ENCODE assay signal across 17 cellular contexts in the genomic region with DNA sequence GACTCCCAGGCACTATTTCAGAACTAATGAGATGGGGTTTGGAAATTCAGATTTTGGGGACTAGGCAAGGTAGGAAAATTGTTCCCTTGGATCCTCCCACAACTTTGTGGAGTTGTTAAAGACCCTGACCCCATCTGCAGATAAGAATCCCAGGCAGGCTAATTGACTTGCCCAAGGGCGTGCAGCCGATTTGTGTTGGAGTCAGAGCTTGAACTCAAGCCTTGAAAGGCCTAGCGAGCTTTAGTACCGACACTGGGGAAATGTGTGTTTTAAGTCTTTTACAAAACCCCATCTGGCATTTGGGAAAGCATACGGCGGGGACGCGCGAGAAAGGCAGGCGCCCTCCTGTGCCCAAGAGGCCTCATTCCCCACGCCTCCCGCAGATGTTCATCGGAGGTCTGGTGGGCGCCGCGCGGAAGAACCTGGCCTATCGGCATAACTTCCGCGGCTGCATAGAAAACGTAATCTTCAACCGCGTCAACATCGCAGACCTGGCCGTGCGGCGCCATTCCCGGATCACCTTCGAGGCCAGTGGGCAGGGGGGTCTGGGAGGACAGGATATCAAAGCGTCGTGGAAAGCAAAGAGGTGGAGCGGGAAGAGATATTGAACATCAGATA. TPM values are rescaled to one million over a fixed set of nuclear protein-coding genes. Genes with fewer than 3 reads are reported as not detected.
DNase-seq lines count a peak whose midpoint lies in the region; ATAC-seq, FAIRE-seq and TF ChIP-seq lines count a peak whose summit lies in the region.
"Had no signal": no experiment of that assay in that cellular context is flagged by ENCODE, and none has a peak within 500 bp of the region (broad histone marks: within the 10 kb centered on the region; RNA-seq: fewer than 3 reads in every experiment).

No MANE protein-coding gene starts in this region.

- H2BK20ac ChIP-seq in H9 (ENCODE audit: low read depth, low read length, poor library complexity, severe bottlenecking) = no peak overlapping the region

- TF ChIP-seq POLR2A in GM12878 (IDR thresholded peaks at IDR 0.05; ENCODE audit: low read depth, low read length) = 0 out of 2 replicates have a peak, but pooled peaks have one; percentile 4

- H4K8ac ChIP-seq in H9 (replicated peaks; ENCODE audit: insufficient read length, low read depth, low read length) = no peak overlapping the region
- H4K8ac ChIP-seq in mesendoderm (ENCODE audit: low read depth, low read length) = no peak overlapping the region

- DNase-seq in H9 (peak; percentile 59), GM12878 (ENCODE audit: low read depth, low spot score) (no peak), mesendoderm (peak; percentile 42), retina (no peak), neural progenitor cell (ENCODE audit: low spot score) (no peak)
- DNase-seq: CD8-positive, alpha-beta T cell; DND-41; KBM-7; NCI-H146; NCI-H2107; NCI-H226; NCI-H69; T-helper 17 cell had no signal

- H4K20me1 ChIP-seq in H9 (ENCODE audit: control insufficient read depth, insufficient read depth, insufficient read length) = no peaks in the 10 kb centered on the region
- H4K20me1 ChIP-seq in GM12878 (ENCODE audit: control insufficient read depth, insufficient read depth) = no peaks in the 10 kb centered on the region
- H4K20me1 ChIP-seq in neural progenitor cell (ENCODE audit: low read depth) = peaks cover 7% of the 10 kb centered on the region

- H3K27ac ChIP-seq in H9 (ENCODE audit: insufficient read length, low read depth, low read length) = no peak overlapping the region
- H3K27ac ChIP-seq in GM12878 (ENCODE audit: control insufficient read depth, insufficient read depth) = no peak overlapping the region
- no peak overlapping the region for H3K27ac ChIP-seq in mesendoderm (ENCODE audit: low read depth, low read length)
- no peak overlapping the region for H3K27ac ChIP-seq in neural progenitor cell
- H3K27ac ChIP-seq: SK-N-MC had no signal

- H2BK12ac ChIP-seq in H9 (ENCODE audit: insufficient read length, low read depth, low read length) = no peak overlapping the region

- no CpG with 5 or more reads among the region's 32 CpGs for WGBS in H9 (ENCODE audit: extremely low coverage, insufficient read length, low lambda C conversion rate)
- WGBS in GM12878 (ENCODE audit: insufficient coverage, insufficient replicate concordance, low lambda C conversion rate, missing lambda C conversion rate) = 98% methylated on average over 32 of the region's 32 CpGs
- no CpG with 5 or more reads among the region's 32 CpGs for WGBS in mesendoderm (ENCODE audit: extremely low coverage, insufficient coverage, low lambda C conversion rate)

- H3K27me3 ChIP-seq in H9 (ENCODE audit: insufficient read depth, low read length) (no peaks in the 10 kb centered on the region; the same call in 1 of the 2 replicates), GM12878 (replicated peaks in 1 of 2; ENCODE audit: control insufficient read depth in 2 of 2, insufficient read depth in 2 of 2, low read length in 1 of 2) (no peaks in the 10 kb centered on the region), mesendoderm (ENCODE audit: insufficient read depth, low read length, poor library complexity) (peaks cover 4% of the 10 kb centered on the region), neural progenitor cell (peaks cover 8% of the 10 kb centered on the region)

- H4K91ac ChIP-seq in H9 (ENCODE audit: insufficient read length, low read depth, low read length) = no peak overlapping the region

- no peak for ATAC-seq in GM12878
- ATAC-seq: CD8-positive, alpha-beta T cell; HCT116; Right ventricle myocardium inferior; T-helper 17 cell had no signal

- H4K5ac ChIP-seq in H9 (ENCODE audit: insufficient read length, low read depth, low read length) = no peak overlapping the region
- H4K5ac ChIP-seq in mesendoderm (ENCODE audit: low read length) = no peak overlapping the region

- H3K9me3 Mint-ChIP-seq in H9 = no peaks in the 10 kb centered on the region
- no peaks in the 10 kb centered on the region for H3K9me3 Mint-ChIP-seq in neural progenitor cell
- H3K9me3 Mint-ChIP-seq: CD8-positive, alpha-beta T cell had no signal

- POLR2A ChIA-PET in GM12878 (lab: Charles Lee) = no interaction called here

- no peak overlapping the region for H3K14ac ChIP-seq in H9 (ENCODE audit: insufficient read depth, low read length)

- SMC1A ChIA-PET in GM12878 (lab: Charles Lee; ENCODE audit: uncharacterized antibody, unreplicated experiment) = no interaction called here

- H3K23me2 ChIP-seq in H9 (ENCODE audit: insufficient read length, low read depth, low read length, poor library complexity, severe bottlenecking) = peaks cover 11% of the 10 kb centered on the region

- H3K56ac ChIP-seq in H9 (ENCODE audit: insufficient read length, low read depth, low read length) = no peak overlapping the region
- no peak overlapping the region for H3K56ac ChIP-seq in mesendoderm (ENCODE audit: low read length)

- peaks cover 23% of the 10 kb centered on the region for H3F3A ChIP-seq in neural progenitor cell (ENCODE audit: low read depth)

- H3K27ac Mint-ChIP-seq in H9 = peak overlapping the region in 1 of 3 experiments; percentile 83; a peak in 1 of 7 replicates
- H3K27ac Mint-ChIP-seq in neural progenitor cell = no peak overlapping the region
- H3K27ac Mint-ChIP-seq: CD8-positive, alpha-beta T cell; T-helper 17 cell had no signal

- H3K36me3 Mint-ChIP-seq in H9 (ENCODE audit: insufficient read depth in 1 of 3, low read depth in 3 of 3) = peaks cover 14 to 31% (median 20%) of the 10 kb centered on the region in 3 experiments
- peaks cover 23% of the 10 kb centered on the region for H3K36me3 Mint-ChIP-seq in neural progenitor cell
- H3K36me3 Mint-ChIP-seq: CD8-positive, alpha-beta T cell had no signal

- TF ChIP-seq CTCF in H9 (conservative IDR thresholded peaks at IDR 0.05) (no peak), GM12878 (IDR thresholded peaks at IDR 0.05 in 2 of 3, conservative IDR thresholded peaks at IDR 0.05 in 1 of 3; ENCODE audit: control insufficient read depth in 2 of 3, extremely low read depth in 1 of 3, insufficient read depth in 1 of 3, low read depth in 3 of 3, low read length in 3 of 3) (no peak), neural progenitor cell (IDR thresholded peaks at IDR 0.05) (no peak)

- no peak overlapping the region for H2BK120ac ChIP-seq in H9 (ENCODE audit: low read depth, low read length, poor library complexity, severe bottlenecking)
- no peak overlapping the region for H2BK120ac ChIP-seq in mesendoderm (ENCODE audit: low read depth, low read length)

- H3K9me3 ChIP-seq in H9 (ENCODE audit: control insufficient read depth, low read depth, low read length) (no peaks in the 10 kb centered on the region), GM12878 (replicated peaks; ENCODE audit: control insufficient read depth, insufficient read depth, low read length) (no peaks in the 10 kb centered on the region; the same call in 2 of the 3 replicates), neural progenitor cell (ENCODE audit: low read depth) (no peaks in the 10 kb centered on the region)

- H3K79me2 ChIP-seq in H9 (ENCODE audit: insufficient read depth, low read length) (no peaks in the 10 kb centered on the region), GM12878 (ENCODE audit: control insufficient read depth, insufficient read depth, low read length) (peaks cover 22% of the 10 kb centered on the region), mesendoderm (ENCODE audit: control insufficient read depth, insufficient read depth, low read length) (no peaks in the 10 kb centered on the region), neural progenitor cell (ENCODE audit: low read depth) (no peaks in the 10 kb centered on the region)

- CTCF ChIA-PET in GM12878 (lab: Yijun Ruan, JAX) = interaction anchor here (0.6 kb wide), 1 partner anchor 156 kb away, joined by 3 read pairs; no protein-coding TSS in a partner anchor

- H3K4me1 ChIP-seq in H9 (ENCODE audit: insufficient read depth, low read length) (no peaks in the 10 kb centered on the region; the same call in 1 of the 2 replicates), GM12878 (ENCODE audit: control insufficient read depth, insufficient read depth, low read length) (no peaks in the 10 kb centered on the region), mesendoderm (ENCODE audit: control insufficient read depth, low read depth, low read length) (peaks cover 1% of the 10 kb centered on the region), neural progenitor cell (peaks cover 4% of the 10 kb centered on the region)

- no peak for TF ChIP-seq RAD21 in GM12878 (IDR thresholded peaks at IDR 0.05; ENCODE audit: insufficient read depth, low read depth, low read length)

- H3K9ac ChIP-seq in H9 (ENCODE audit: extremely low read depth, insufficient read length, low read length) (no peak overlapping the region), GM12878 (ENCODE audit: control insufficient read depth, insufficient read depth, low read length) (no peak overlapping the region), mesendoderm (ENCODE audit: low read length) (no peak overlapping the region), neural progenitor cell (no peak overlapping the region)

- H2BK15ac ChIP-seq in H9 (ENCODE audit: low read depth, low read length) = no peak overlapping the region
- H2BK15ac ChIP-seq in mesendoderm (replicated peaks; ENCODE audit: low read depth) = no peak overlapping the region

- H2AK5ac ChIP-seq in H9 (ENCODE audit: insufficient read length, low read length) (no peak overlapping the region), mesendoderm (ENCODE audit: low read length) (no peak overlapping the region)

- H3K27me3 Mint-ChIP-seq in H9 (ENCODE audit: low read depth) (peaks cover 36% of the 10 kb centered on the region), neural progenitor cell (ENCODE audit: insufficient read depth, low read depth) (peaks cover 4% of the 10 kb centered on the region)

- no peaks in the 10 kb centered on the region for H3K79me1 ChIP-seq in H9 (ENCODE audit: insufficient read depth, low read depth, low read length, poor library complexity, severe bottlenecking)
- H3K79me1 ChIP-seq in mesendoderm (ENCODE audit: low read length) = no peaks in the 10 kb centered on the region

- BruUV-seq in GM12878 (replicated peaks; lab: Mats Ljungman, UMichigan) = no TSS peak

- RAD21 ChIA-PET in GM12878 (lab: Charles Lee; ENCODE audit: unreplicated experiment) = no interaction called here

- H3K4me1 Mint-ChIP-seq in H9 (peaks cover 16 to 33% of the 10 kb centered on the region in 2 experiments), neural progenitor cell (peaks cover 24% of the 10 kb centered on the region)

- H2BK5ac ChIP-seq in H9 (ENCODE audit: insufficient read length, low read length) (no peak overlapping the region), mesendoderm (ENCODE audit: low read length) (no peak overlapping the region)

- H3K4me3 ChIP-seq in GM12878 = no peak overlapping the region
- no peak overlapping the region for H3K4me3 ChIP-seq in mesendoderm (ENCODE audit: low read length)
- no peak overlapping the region for H3K4me3 ChIP-seq in neural progenitor cell
- H3K4me3 ChIP-seq: SK-N-MC had no signal

- no peak for TF ChIP-seq EP300 in GM12878 (IDR thresholded peaks at IDR 0.05; ENCODE audit: borderline replicate concordance in 1 of 2, control insufficient read depth in 1 of 2, low read depth in 2 of 2, low read length in 2 of 2)

- H3K36me3 ChIP-seq in GM12878 (ENCODE audit: control insufficient read depth in 2 of 2, insufficient read depth in 2 of 2, low read length in 1 of 2) = peaks cover 11% of the 10 kb centered on the region in 2 experiments; a peak in 3 of 4 replicates
- no peaks in the 10 kb centered on the region for H3K36me3 ChIP-seq in mesendoderm (ENCODE audit: control insufficient read depth, insufficient read depth, low read length)
- no peaks in the 10 kb centered on the region for H3K36me3 ChIP-seq in neural progenitor cell

- in situ Hi-C loops in GM12878 (cut with MboI) = no loop called here

- FAIRE-seq in GM12878 (lab: Jason Lieb, UNC) = no peak
- FAIRE-seq: HTR-8/SVneo had no signal

- H3K23ac ChIP-seq in H9 (ENCODE audit: insufficient read length, low read depth, low read length) (no peak overlapping the region), mesendoderm (ENCODE audit: low read length) (no peak overlapping the region)

- no peak overlapping the region for H3K4me2 ChIP-seq in H9 (ENCODE audit: insufficient read depth, insufficient read length, low read length)
- no peak overlapping the region for H3K4me2 ChIP-seq in GM12878 (ENCODE audit: control insufficient read depth, insufficient read depth)
- no peak overlapping the region for H3K4me2 ChIP-seq in mesendoderm (ENCODE audit: low read length)
- H3K4me2 ChIP-seq in neural progenitor cell = no peak overlapping the region

- intact Hi-C loops in GM12878 (cut with micrococcal nuclease; ENCODE audit: unreplicated experiment) = no loop called here

- H2AFZ ChIP-seq in H9 (ENCODE audit: low read length) (no peak overlapping the region), GM12878 (ENCODE audit: control insufficient read depth, low read depth, low read length) (no peak overlapping the region), neural progenitor cell (replicated peaks) (no peak overlapping the region)

- H3K18ac ChIP-seq in H9 (ENCODE audit: insufficient read length, low read depth, low read length) (no peak overlapping the region), mesendoderm (ENCODE audit: low read length) (no peak overlapping the region)

- H3K4ac ChIP-seq in H9 (ENCODE audit: low read depth, low read length) (no peak overlapping the region), mesendoderm (ENCODE audit: low read depth, low read length) (no peak overlapping the region)

- H3K4me3 Mint-ChIP-seq in H9 (no peak overlapping the region), neural progenitor cell (no peak overlapping the region)
- H3K4me3 Mint-ChIP-seq: CD8-positive, alpha-beta T cell; T-helper 17 cell had no signal

- H3T11ph ChIP-seq in H9 (ENCODE audit: low read length) = no peak overlapping the region

RNA-seq across cellular contexts. Expression of a gene that starts 4.3 kb away (rescaled TPM):
- total RNA-seq in H9 (2021) = 7.5 and 7.7 TPM in 2 replicates
- total RNA-seq in GM12878 (2013; cell fraction: nucleolus; rRNA removed) = 57.8 and 68.0 TPM in 2 replicates
- 11.1 and 12.9 TPM in 2 replicates for total RNA-seq in GM12878 (2014; rRNA removed)
- 7.4 and 8.0 TPM in 2 replicates for total RNA-seq in GM12878 (2014; rRNA removed; fragmentation: Illumina TruSeq; extraction: Trizol)
- total RNA-seq in GM12878 (2021) = 26.0 and 29.9 TPM in 2 replicates
- polyA plus RNA-seq in GM12878 (2011; ENCODE audit: low read depth) = 10.6 TPM
- polyA plus RNA-seq in GM12878 (2011; rRNA removed) = 10.2 and 19.6 TPM in 2 replicates
- 26.2 and 27.3 TPM in 2 replicates for polyA plus RNA-seq in GM12878 (2011; cell fraction: cytosol; rRNA removed)
- polyA plus RNA-seq in GM12878 (2011; cell fraction: nucleus; rRNA removed) = 194 and 207 TPM in 2 replicates
- polyA plus RNA-seq in GM12878 (2012) = 22.3 and 24.4 TPM in 2 replicates
- 10.6 and 14.1 TPM in 2 replicates for polyA plus RNA-seq in GM12878 (2014; fragmentation: Illumina TruSeq; extraction: Trizol)
- polyA plus RNA-seq in GM12878 (2014; fragmentation: Nextera tagmentation; extraction: Ambion mirVana) = 1 to 10 TPM in 1 of 2 experiments, under 1 TPM in 1; 0.95 to 1.9 TPM
- 22.0 and 26.6 TPM in 2 replicates for polyA plus RNA-seq in GM12878 (2014; rRNA removed)
- 1 to 10 TPM; 2.5 to 2.7 TPM for polyA plus RNA-seq in GM12878 (2016; fragmentation: Nextera tagmentation; extraction: Ambion mirVana)
- polyA minus RNA-seq in GM12878 (2011; rRNA and poly(A)+ RNA removed) = 12.7 and 16.8 TPM in 2 replicates
- 11.6 and 12.4 TPM in 2 replicates for polyA minus RNA-seq in GM12878 (2011; cell fraction: cytosol; rRNA and poly(A)+ RNA removed)
- 20.2 and 29.2 TPM in 2 replicates for polyA minus RNA-seq in GM12878 (2011; cell fraction: nucleus; rRNA and poly(A)+ RNA removed)
- polyA plus RNA-seq in mesendoderm (2013, experiment 1 of 2) = 0.32 TPM
- polyA plus RNA-seq in mesendoderm (2013, experiment 2 of 2) = 0.27 TPM
- total RNA-seq in neural progenitor cell (ENCODE audit: low replicate concordance) = 15.1 and 29.7 TPM in 2 replicates

RNA-seq across cellular contexts. Expression of a gene that starts 5.0 kb away (rescaled TPM):
- total RNA-seq in H9 (2021) (1.0 TPM in 2 replicates), GM12878 (2014; rRNA removed) (25.2 and 34.2 TPM in 2 replicates), GM12878 (2014; rRNA removed; fragmentation: Illumina TruSeq; extraction: Trizol) (1.7 and 2.3 TPM in 2 replicates), GM12878 (2021) (54.0 and 61.3 TPM in 2 replicates), neural progenitor cell (ENCODE audit: low replicate concordance) (1.6 TPM in 1 of 2 replicates, not detected in the other)
- total RNA-seq in GM12878 (2013; cell fraction: nucleolus; rRNA removed) = 7.4 TPM in 2 replicates
- 6.0 TPM for polyA plus RNA-seq in GM12878 (2011; ENCODE audit: low read depth)
- polyA plus RNA-seq in GM12878 (2011; rRNA removed) (1.7 and 2.6 TPM in 2 replicates), GM12878 (2014; fragmentation: Illumina TruSeq; extraction: Trizol) (0.22 and 0.82 TPM in 2 replicates), GM12878 (2014; fragmentation: Nextera tagmentation; extraction: Ambion mirVana) (under 1 TPM; 0.05 to 0.27 TPM), GM12878 (2014; rRNA removed) (21.0 and 30.9 TPM in 2 replicates), GM12878 (2016; fragmentation: Nextera tagmentation; extraction: Ambion mirVana) (10 to 100 TPM; 60.3 to 63.6 TPM)
- polyA plus RNA-seq in GM12878 (2011; cell fraction: cytosol; rRNA removed) = 7.5 and 12.9 TPM in 2 replicates
- 18.7 and 23.8 TPM in 2 replicates for polyA plus RNA-seq in GM12878 (2011; cell fraction: nucleus; rRNA removed)
- 20.8 and 43.4 TPM in 2 replicates for polyA plus RNA-seq in GM12878 (2012)
- 2.6 and 3.8 TPM in 2 replicates for polyA minus RNA-seq in GM12878 (2011; rRNA and poly(A)+ RNA removed)
- 7.2 and 10.8 TPM in 2 replicates for polyA minus RNA-seq in GM12878 (2011; cell fraction: cytosol; rRNA and poly(A)+ RNA removed)
- 7.9 and 15.9 TPM in 2 replicates for polyA minus RNA-seq in GM12878 (2011; cell fraction: nucleus; rRNA and poly(A)+ RNA removed)
- 0.08 TPM for polyA plus RNA-seq in mesendoderm (2013, experiment 1 of 2)
- polyA plus RNA-seq in mesendoderm (2013, experiment 2 of 2) = 0.21 TPM

RNA-seq across cellular contexts. Expression of a gene that starts 9.8 kb away (rescaled TPM):
- total RNA-seq in H9 (2021) (21.4 and 22.3 TPM in 2 replicates), GM12878 (2014; rRNA removed) (15.8 and 22.3 TPM in 2 replicates), GM12878 (2014; rRNA removed; fragmentation: Illumina TruSeq; extraction: Trizol) (7.0 and 7.8 TPM in 2 replicates), GM12878 (2021) (35.5 and 38.0 TPM in 2 replicates), neural progenitor cell (ENCODE audit: low replicate concordance) (3.4 and 22.8 TPM in 2 replicates)
- 39.3 and 53.5 TPM in 2 replicates for total RNA-seq in GM12878 (2013; cell fraction: nucleolus; rRNA removed)
- polyA plus RNA-seq in GM12878 (2011; ENCODE audit: low read depth) = 6.9 TPM
- polyA plus RNA-seq in GM12878 (2011; rRNA removed) (4.0 and 14.0 TPM in 2 replicates), GM12878 (2014; fragmentation: Illumina TruSeq; extraction: Trizol) (1.5 and 3.9 TPM in 2 replicates), GM12878 (2014; fragmentation: Nextera tagmentation; extraction: Ambion mirVana) (1 to 10 TPM in 1 of 2 experiments, under 1 TPM in 1; 0.31 to 2.1 TPM), GM12878 (2014; rRNA removed) (29.5 and 31.3 TPM in 2 replicates), GM12878 (2016; fragmentation: Nextera tagmentation; extraction: Ambion mirVana) (10 to 100 TPM; 10.3 to 11.8 TPM)
- 18.7 and 28.9 TPM in 2 replicates for polyA plus RNA-seq in GM12878 (2011; cell fraction: cytosol; rRNA removed)
- 87.8 and 125 TPM in 2 replicates for polyA plus RNA-seq in GM12878 (2011; cell fraction: nucleus; rRNA removed)
- 26.0 and 33.7 TPM in 2 replicates for polyA plus RNA-seq in GM12878 (2012)
- polyA minus RNA-seq in GM12878 (2011; rRNA and poly(A)+ RNA removed) = 4.8 and 17.2 TPM in 2 replicates
- polyA minus RNA-seq in GM12878 (2011; cell fraction: cytosol; rRNA and poly(A)+ RNA removed) = 17.5 and 20.7 TPM in 2 replicates
- polyA minus RNA-seq in GM12878 (2011; cell fraction: nucleus; rRNA and poly(A)+ RNA removed) = 15.4 and 25.4 TPM in 2 replicates
- polyA plus RNA-seq in mesendoderm (2013, experiment 1 of 2) = 5.1 TPM
- 5.7 TPM for polyA plus RNA-seq in mesendoderm (2013, experiment 2 of 2)

RNA-seq across cellular contexts. Expression of a gene that starts 27.5 kb away (rescaled TPM):
- total RNA-seq in H9 (2021) (20.4 and 22.0 TPM in 2 replicates), GM12878 (2014; rRNA removed) (6.0 and 6.8 TPM in 2 replicates), GM12878 (2014; rRNA removed; fragmentation: Illumina TruSeq; extraction: Trizol) (3.8 and 4.7 TPM in 2 replicates), GM12878 (2021) (7.7 and 9.1 TPM in 2 replicates), neural progenitor cell (ENCODE audit: low replicate concordance) (12.8 and 19.6 TPM in 2 replicates)
- total RNA-seq in GM12878 (2013; cell fraction: nucleolus; rRNA removed) = 44.1 and 46.6 TPM in 2 replicates
- 8.9 TPM for polyA plus RNA-seq in GM12878 (2011; ENCODE audit: low read depth)
- polyA plus RNA-seq in GM12878 (2011; rRNA removed) (12.4 and 14.4 TPM in 2 replicates), GM12878 (2014; fragmentation: Illumina TruSeq; extraction: Trizol) (5.8 and 8.8 TPM in 2 replicates), GM12878 (2014; fragmentation: Nextera tagmentation; extraction: Ambion mirVana) (1 to 10 TPM; 1.2 to 1.8 TPM), GM12878 (2014; rRNA removed) (11.3 and 12.5 TPM in 2 replicates), GM12878 (2016; fragmentation: Nextera tagmentation; extraction: Ambion mirVana) (10 to 100 TPM; 11.3 to 11.9 TPM)
- polyA plus RNA-seq in GM12878 (2011; cell fraction: cytosol; rRNA removed) = 17.1 and 21.5 TPM in 2 replicates
- polyA plus RNA-seq in GM12878 (2011; cell fraction: nucleus; rRNA removed) = 71.5 and 76.2 TPM in 2 replicates
- 15.4 and 17.1 TPM in 2 replicates for polyA plus RNA-seq in GM12878 (2012)
- polyA minus RNA-seq in GM12878 (2011; rRNA and poly(A)+ RNA removed) = 5.3 and 8.6 TPM in 2 replicates
- polyA minus RNA-seq in GM12878 (2011; cell fraction: cytosol; rRNA and poly(A)+ RNA removed) = 2.8 and 4.8 TPM in 2 replicates
- 14.5 and 16.8 TPM in 2 replicates for polyA minus RNA-seq in GM12878 (2011; cell fraction: nucleus; rRNA and poly(A)+ RNA removed)
- polyA plus RNA-seq in mesendoderm (2013, experiment 1 of 2) = 6.8 TPM
- polyA plus RNA-seq in mesendoderm (2013, experiment 2 of 2) = 7.1 TPM

RNA-seq across cellular contexts. Expression of a gene that starts 58.2 kb away (rescaled TPM):
- 17.9 and 18.6 TPM in 2 replicates for total RNA-seq in H9 (2021)
- total RNA-seq in GM12878 (2013; cell fraction: nucleolus; rRNA removed) = 244 and 246 TPM in 2 replicates
- 16.4 and 21.3 TPM in 2 replicates for total RNA-seq in GM12878 (2014; rRNA removed)
- total RNA-seq in GM12878 (2014; rRNA removed; fragmentation: Illumina TruSeq; extraction: Trizol) = 15.5 and 17.3 TPM in 2 replicates
- 15.7 and 22.1 TPM in 2 replicates for total RNA-seq in GM12878 (2021)
- polyA plus RNA-seq in GM12878 (2011; ENCODE audit: low read depth) = 18.6 TPM
- polyA plus RNA-seq in GM12878 (2011; rRNA removed) = 39.8 and 43.3 TPM in 2 replicates
- polyA plus RNA-seq in GM12878 (2011; cell fraction: cytosol; rRNA removed) = 42.9 and 45.2 TPM in 2 replicates
- 93.1 and 105 TPM in 2 replicates for polyA plus RNA-seq in GM12878 (2011; cell fraction: nucleus; rRNA removed)
- polyA plus RNA-seq in GM12878 (2012) = 22.0 and 26.0 TPM in 2 replicates
- polyA plus RNA-seq in GM12878 (2014; fragmentation: Illumina TruSeq; extraction: Trizol) = 23.7 and 27.1 TPM in 2 replicates
- polyA plus RNA-seq in GM12878 (2014; fragmentation: Nextera tagmentation; extraction: Ambion mirVana) = 1 to 10 TPM; 6.1 to 6.2 TPM
- 24.7 and 25.4 TPM in 2 replicates for polyA plus RNA-seq in GM12878 (2014; rRNA removed)
- polyA plus RNA-seq in GM12878 (2016; fragmentation: Nextera tagmentation; extraction: Ambion mirVana) = 10 to 100 TPM; 14.9 to 15.4 TPM
- polyA minus RNA-seq in GM12878 (2011; rRNA and poly(A)+ RNA removed) = 47.1 and 56.8 TPM in 2 replicates
- 13.4 and 20.0 TPM in 2 replicates for polyA minus RNA-seq in GM12878 (2011; cell fraction: cytosol; rRNA and poly(A)+ RNA removed)
- 44.6 and 49.8 TPM in 2 replicates for polyA minus RNA-seq in GM12878 (2011; cell fraction: nucleus; rRNA and poly(A)+ RNA removed)
- polyA plus RNA-seq in mesendoderm (2013, experiment 1 of 2) = 6.3 TPM
- polyA plus RNA-seq in mesendoderm (2013, experiment 2 of 2) = 6.4 TPM
- total RNA-seq in neural progenitor cell (ENCODE audit: low replicate concordance) = 47.1 and 48.5 TPM in 2 replicates

Comparison
In these comparisons a context has a peak if more than half of its experiments do, and no peak if none do; other contexts are left out.
1. DNase-seq: peak in H9 (single experiment) and mesendoderm (single experiment); none in GM12878 (single experiment), retina (single experiment) and neural progenitor cell (single experiment).